Comparison of ENCODE assay signal across 19 cellular contexts in the genomic region with DNA sequence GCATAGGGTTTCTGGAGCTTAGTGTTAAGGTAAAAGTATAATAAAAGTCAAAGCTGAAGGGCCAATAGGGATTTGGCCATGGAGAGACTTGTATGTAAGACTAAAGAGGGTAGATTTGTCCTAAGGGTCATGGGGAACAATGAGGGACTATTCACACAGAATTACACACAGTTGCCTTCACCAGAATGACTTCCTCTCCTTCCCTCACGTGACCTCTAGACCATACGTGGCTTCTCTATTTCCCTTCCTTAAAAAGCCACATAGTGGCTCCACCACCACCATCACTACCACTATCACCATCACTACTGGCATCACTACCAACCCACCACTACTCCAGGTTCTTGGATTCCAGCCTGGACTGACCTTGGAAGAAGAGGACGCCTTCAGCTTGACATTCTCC. TPM values are rescaled to one million over a fixed set of nuclear protein-coding genes. Genes with fewer than 3 reads are reported as not detected.
DNase-seq lines count a peak whose midpoint lies in the region; ATAC-seq, FAIRE-seq and TF ChIP-seq lines count a peak whose summit lies in the region.
"Had no signal": no experiment of that assay in that cellular context is flagged by ENCODE, and none has a peak within 500 bp of the region (broad histone marks: within the 10 kb centered on the region; RNA-seq: fewer than 3 reads in every experiment).

No MANE protein-coding gene starts in this region.

- no peak overlapping the region for H3K9ac ChIP-seq in BLaER1 treated with 17β-estradiol and CSF1 and Interleukin-3, amounts not matched to agents 10 nM and 100 nM

- no peak overlapping the region for H3K4me3 ChIP-seq in BLaER1 treated with 17β-estradiol and CSF1 and Interleukin-3, amounts not matched to agents 10 nM and 100 nM
- H3K4me3 ChIP-seq in lower lobe of right lung, result no peak overlapping the region
- H3K4me3 ChIP-seq: Peyer's patch had no signal

- peak overlapping the region; percentile 14 to 76 (median 38); a peak in 20 of 22 replicates for H3K4me2 ChIP-seq in BLaER1 treated with 17β-estradiol and CSF1 and Interleukin-3, amounts not matched to agents 10 nM and 100 nM

- H3K4me1 ChIP-seq in BLaER1 treated with 17β-estradiol and CSF1 and Interleukin-3, amounts not matched to agents 10 nM and 100 nM, result peaks cover 22 to 61% (median 47%) of the 10 kb centered on the region in 10 experiments
- H3K4me1 ChIP-seq in lower lobe of right lung, result peaks cover 16% of the 10 kb centered on the region

- TF ChIP-seq POLR2A in GM12891 (IDR thresholded peaks at IDR 0.05; ENCODE audit: low read depth, low read length), result no peak

- TF ChIP-seq CTCF in lower lobe of right lung (IDR thresholded peaks at IDR 0.05), result no peak

- H3K27me3 ChIP-seq in BLaER1 treated with 17β-estradiol and CSF1 and Interleukin-3, amounts not matched to agents 10 nM and 100 nM, result no peaks in the 10 kb centered on the region
- H3K27me3 ChIP-seq in lower lobe of right lung (ENCODE audit: low read depth), result no peaks in the 10 kb centered on the region
- H3K27me3 ChIP-seq: Peyer's patch had no signal

- no peak overlapping the region; a peak in 1 of 22 replicates for H3K27ac ChIP-seq in BLaER1 treated with 17β-estradiol and CSF1 and Interleukin-3, amounts not matched to agents 10 nM and 100 nM
- H3K27ac ChIP-seq in lower lobe of right lung, result no peak overlapping the region
- H3K27ac ChIP-seq: Peyer's patch had no signal

- H4K20me1 ChIP-seq in BLaER1 treated with 17β-estradiol and CSF1 and Interleukin-3, amounts not matched to agents 10 nM and 100 nM, result no peaks in the 10 kb centered on the region

- ATAC-seq in lower lobe of right lung (peak; percentile 43 to 54), HG02870 (IDR thresholded peaks at IDR 0.05; ENCODE audit: unreplicated experiment) (no peak), HG03439 (IDR thresholded peaks at IDR 0.05; ENCODE audit: unreplicated experiment) (no peak)

- no peak for DNase-seq in GM12891 (ENCODE audit: insufficient read length, low spot score)
- DNase-seq in SK-MEL-5 (ENCODE audit: low read depth, low spot score), result peak; percentile 70
- DNase-seq in lower lobe of right lung, result no peak
- DNase-seq in NCI-H345 treated with DMSO at 0.1 percent for 48 hours (lab: John Stamatoyannopoulos, UW; ENCODE audit: unreplicated experiment), result no peak
- no peak for DNase-seq in ecto neural progenitor cell (ENCODE audit: low spot score)
- DNase-seq: activated CD4-positive, alpha-beta T cell treated with anti-CD3 and anti-CD28 coated beads, Interleukin-2, amount 50 U/mL, for 4 hours; activated effector memory CD4-positive, alpha-beta T cell treated with Interleukin-2 at 50 U/mL for 16 hours; aorta; DMS79; H7; mesenchymal stem cell; NCI-H345; Peyer's patch; stimulated activated CD4-positive, alpha-beta T cell treated with anti-CD3 and anti-CD28 coated beads, Interleukin-4, amount 100 ng/mL, for 24 hours had no signal

- no peaks in the 10 kb centered on the region for H3K36me3 ChIP-seq in BLaER1 treated with 17β-estradiol and CSF1 and Interleukin-3, amounts not matched to agents 10 nM and 100 nM
- no peaks in the 10 kb centered on the region for H3K36me3 ChIP-seq in lower lobe of right lung
- H3K36me3 ChIP-seq: Peyer's patch had no signal

- intact Hi-C loops in lower lobe of right lung (cut with DNase I), result no loop called here

- in situ Hi-C loops in SK-MEL-5 (cut with HindIII; ENCODE audit: low pct_unique_long_range_greater_than_20kb, low sequenced_read_pairs), result no loop called here

- no peaks in the 10 kb centered on the region for H3K9me3 ChIP-seq in BLaER1 treated with 17β-estradiol and CSF1 and Interleukin-3, amounts not matched to agents 10 nM and 100 nM (replicated peaks in 1 of 11)
- no peaks in the 10 kb centered on the region for H3K9me3 ChIP-seq in lower lobe of right lung
- H3K9me3 ChIP-seq: Peyer's patch had no signal

- FAIRE-seq in GM12891 (lab: Jason Lieb, UNC), result peak; percentile 82
- FAIRE-seq: endothelial cell of umbilical vein, frontal cortex had no signal

TF ChIP-seq in GM12891, 5 proteins besides CTCF, POLR2A, EP300 and RAD21:
- TF ChIP-seq SPI1 (IDR thresholded peaks at IDR 0.05; ENCODE audit: low read depth, low read length), result peak; percentile 69
- TF ChIP-seq PAX5 (IDR thresholded peaks at IDR 0.05; ENCODE audit: insufficient read depth, low read length, severe bottlenecking), result no peak

RNA-seq across cellular contexts. Expression of a gene that starts 2.8 kb away (rescaled TPM):
- 11.3 TPM for polyA plus RNA-seq in GM12891 (2012; ENCODE audit: low read depth, missing spikeins)
- 0.35 TPM in 1 of 2 replicates, not detected in the other for total RNA-seq in SK-MEL-5 (2014; rRNA removed; shearing (Covaris generic))
- 0.62 TPM in 1 of 2 replicates, not detected in the other for polyA plus RNA-seq in SK-MEL-5 (2015; cell fraction: cytosol; rRNA removed)
- polyA plus RNA-seq in SK-MEL-5 (2015; cell fraction: nucleus; rRNA removed), result 4.3 TPM in 2 replicates
- total RNA-seq in lower lobe of right lung, result 1.7 TPM

RNA-seq across cellular contexts. Expression of a gene that starts 19.1 kb away (rescaled TPM):
- 16.0 TPM for polyA plus RNA-seq in GM12891 (2012; ENCODE audit: low read depth, missing spikeins)
- total RNA-seq in SK-MEL-5 (2014; rRNA removed; shearing (Covaris generic)), result 38.0 and 46.2 TPM in 2 replicates
- polyA plus RNA-seq in SK-MEL-5 (2015; cell fraction: cytosol; rRNA removed), result 42.3 and 44.6 TPM in 2 replicates
- polyA plus RNA-seq in SK-MEL-5 (2015; cell fraction: nucleus; rRNA removed), result 42.3 and 57.8 TPM in 2 replicates
- 37.2 TPM for total RNA-seq in lower lobe of right lung

RNA-seq across cellular contexts. Expression of a gene that starts 35.7 kb away (rescaled TPM):
- polyA plus RNA-seq in GM12891 (2012; ENCODE audit: low read depth, missing spikeins), result 3.9 TPM
- total RNA-seq in SK-MEL-5 (2014; rRNA removed; shearing (Covaris generic)), result 11.7 and 12.8 TPM in 2 replicates
- 14.4 and 15.4 TPM in 2 replicates for polyA plus RNA-seq in SK-MEL-5 (2015; cell fraction: cytosol; rRNA removed)
- polyA plus RNA-seq in SK-MEL-5 (2015; cell fraction: nucleus; rRNA removed), result 178 and 188 TPM in 2 replicates
- total RNA-seq in lower lobe of right lung, result 18.9 TPM

RNA-seq across cellular contexts. Expression of a gene that starts 43.1 kb away (rescaled TPM):
- polyA plus RNA-seq in GM12891 (2012; ENCODE audit: low read depth, missing spikeins), result 34.4 TPM
- 61.2 and 66.8 TPM in 2 replicates for total RNA-seq in SK-MEL-5 (2014; rRNA removed; shearing (Covaris generic))
- polyA plus RNA-seq in SK-MEL-5 (2015; cell fraction: cytosol; rRNA removed), result 58.1 and 63.1 TPM in 2 replicates
- polyA plus RNA-seq in SK-MEL-5 (2015; cell fraction: nucleus; rRNA removed), result 243 and 262 TPM in 2 replicates
- total RNA-seq in lower lobe of right lung, result 38.8 TPM

RNA-seq across cellular contexts. Expression of a gene that starts 43.3 kb away (rescaled TPM):
- 26.1 TPM for polyA plus RNA-seq in GM12891 (2012; ENCODE audit: low read depth, missing spikeins)
- 61.3 and 68.5 TPM in 2 replicates for total RNA-seq in SK-MEL-5 (2014; rRNA removed; shearing (Covaris generic))
- polyA plus RNA-seq in SK-MEL-5 (2015; cell fraction: cytosol; rRNA removed), result 47.9 and 48.7 TPM in 2 replicates
- 53.6 and 54.9 TPM in 2 replicates for polyA plus RNA-seq in SK-MEL-5 (2015; cell fraction: nucleus; rRNA removed)
- total RNA-seq in lower lobe of right lung, result 34.6 TPM

Comparison
In these comparisons a context has a peak if more than half of its experiments do, and no peak if none do; other contexts are left out.
1. ATAC-seq: peak in lower lobe of right lung (2 of 2); none in HG02870 (single experiment) and HG03439 (single experiment).